19 cellular contexts compared by ENCODE assay signal in genomic region chr2:108423067-108423466, GRCh38. TPM values are rescaled to one million over a fixed set of nuclear protein-coding genes. Genes with fewer than 3 reads are reported as not detected.
DNase-seq lines count a peak whose midpoint lies in the region; TF ChIP-seq lines count a peak whose summit lies in the region.
"Had no signal": no experiment of that assay in that cellular context is flagged by ENCODE, and none has a peak within 500 bp of the region (broad histone marks: within the 10 kb centered on the region; RNA-seq: fewer than 3 reads in every experiment).

No MANE protein-coding gene starts in this region.

- peak overlapping the region; percentile 82 for H3K27ac ChIP-seq in hepatocyte
- H3K27ac ChIP-seq: A549 had no signal

- TF ChIP-seq CTCF in AG10803 (conservative IDR thresholded peaks at IDR 0.05; ENCODE audit: low read length), result no peak
- TF ChIP-seq CTCF in hepatocyte (IDR thresholded peaks at IDR 0.05; ENCODE audit: poor library complexity), result no peak

- DNase-seq in AG10803 (ENCODE audit: low read depth) (peak; percentile 11), EH (ENCODE audit: low read depth) (peak; percentile 19), hepatocyte (ENCODE audit: low spot score) (no peak), GDM1 (lab: John Stamatoyannopoulos, UW) (no peak), NCI-H446 (lab: John Stamatoyannopoulos, UW) (no peak)
- DNase-seq in activated CD4-positive, alpha-beta T cell treated with anti-CD3 and anti-CD28 coated beads, Interleukin-2, amount 50 U/mL, for 4 hours, result no peak
- DNase-seq: 8988T; ACHN; C1 segment of cervical spinal cord; CD4-positive, alpha-beta memory T cell; COR-L47; DMS153; DND-41; EL; GF-D8; GOT3; HFFc6 had no signal

- H3K9me3 ChIP-seq in hepatocyte (ENCODE audit: low read depth), result no peaks in the 10 kb centered on the region
- H3K9me3 ChIP-seq: A549, HAP-1 had no signal

- H3K9me2 ChIP-seq in hepatocyte (replicated peaks; ENCODE audit: insufficient read depth), result no peaks in the 10 kb centered on the region

- H3K36me3 ChIP-seq in hepatocyte (replicated peaks; ENCODE audit: insufficient read depth, low read depth), result no peaks in the 10 kb centered on the region
- H3K36me3 ChIP-seq: HAP-1 had no signal

- H3K4me1 ChIP-seq in hepatocyte (ENCODE audit: insufficient read depth), result peaks cover 4% of the 10 kb centered on the region
- H3K4me1 ChIP-seq: HAP-1 had no signal

- H2AFZ ChIP-seq in hepatocyte, result no peak overlapping the region

- no peaks in the 10 kb centered on the region for H4K20me1 ChIP-seq in hepatocyte (ENCODE audit: insufficient read depth, poor library complexity, severe bottlenecking)

- H3K79me2 ChIP-seq in hepatocyte, result no peaks in the 10 kb centered on the region

- WGBS in hepatocyte (ENCODE audit: low lambda C conversion rate, missing lambda C conversion rate), result 85% methylated on average over 1 of the region's 1 CpG

- H3K27me3 ChIP-seq in hepatocyte, result no peaks in the 10 kb centered on the region

- H3K4me2 ChIP-seq in hepatocyte, result no peak overlapping the region
- H3K4me2 ChIP-seq: A549 had no signal

- H3K4me3 ChIP-seq in AG10803 (ENCODE audit: low read length) (no peak overlapping the region), hepatocyte (no peak overlapping the region)
- H3K4me3 ChIP-seq: A549, HAP-1 had no signal

RNA-seq across cellular contexts. Expression of gene GCC2, which starts 25.9 kb away (rescaled TPM):
- total RNA-seq in hepatocyte, result 39.4 and 44.6 TPM in 2 replicates
- polyA plus RNA-seq in hepatocyte, result 48.1 and 53.7 TPM in 2 replicates

RNA-seq across cellular contexts. Expression of gene SULT1C4, which starts 45.3 kb away (rescaled TPM):
- total RNA-seq in hepatocyte, result 14.0 and 17.8 TPM in 2 replicates
- 14.8 and 17.3 TPM in 2 replicates for polyA plus RNA-seq in hepatocyte
- total RNA-seq: CD4-positive, alpha-beta memory T cell; HFFc6 had no signal
- polyA plus RNA-seq: CD4-positive, alpha-beta memory T cell had no signal

Comparison
In these comparisons a context has a peak if more than half of its experiments do, and no peak if none do; other contexts are left out.
1. DNase-seq: peak in AG10803 (single experiment) and EH (single experiment); none in hepatocyte (single experiment), GDM1 (single experiment), activated CD4-positive, alpha-beta T cell treated with anti-CD3 and anti-CD28 coated beads, Interleukin-2, amount 50 U/mL, for 4 hours (0 of 2) and NCI-H446 (0 of 2).